ENCODE assay signal across 8 cellular contexts in genomic region chr20:5119143-5119434, GRCh38. TPM values are rescaled to one million over a fixed set of nuclear protein-coding genes. Genes with fewer than 3 reads are reported as not detected.
DNase-seq lines count a peak whose midpoint lies in the region; ATAC-seq, FAIRE-seq and TF ChIP-seq lines count a peak whose summit lies in the region.

No MANE protein-coding gene starts in this region.

- H3K9me3 ChIP-seq in SU-DHL-6 (ENCODE audit: insufficient read depth, low read length): no peaks in the 10 kb centered on the region
- H3K9me3 ChIP-seq in sigmoid colon: no peaks in the 10 kb centered on the region

- H3K79me2 ChIP-seq in SU-DHL-6 (ENCODE audit: insufficient read depth, low read length): peaks cover 39% of the 10 kb centered on the region

- H2AFZ ChIP-seq in SU-DHL-6 (ENCODE audit: low read depth, low read length, severe bottlenecking): no peak overlapping the region

- DNase-seq in fibroblast of the aortic adventitia (ENCODE audit: low read depth) (no peak), sigmoid colon (no peak), NCI-H524 treated with DMSO at 0.1 percent for 48 hours (lab: John Stamatoyannopoulos, UW) (no peak), GM19239 (ENCODE audit: insufficient read length, low spot score) (no peak), NCI-H2227 (lab: John Stamatoyannopoulos, UW; ENCODE audit: unreplicated experiment) (no peak)

- H3K4me1 ChIP-seq in sigmoid colon: peaks cover 0 to 24% (median 21%) of the 10 kb centered on the region in 4 donors

- peak overlapping the region; percentile 71 for H3K4me3 ChIP-seq in GM12875 (ENCODE audit: low read depth, low read length)
- H3K4me3 ChIP-seq in SU-DHL-6 (ENCODE audit: insufficient read depth, low read length, poor library complexity, severe bottlenecking): peak overlapping the region; percentile 95
- H3K4me3 ChIP-seq in fibroblast of the aortic adventitia (ENCODE audit: low read depth, low read length): peak overlapping the region; percentile 99
- peak overlapping the region; percentile 67 to 81 (median 76) for H3K4me3 ChIP-seq in sigmoid colon

- intact Hi-C loops in sigmoid colon (cut with DNase I): no loop called here

- TF ChIP-seq CTCF in GM12875 (IDR thresholded peaks at IDR 0.05; ENCODE audit: borderline replicate concordance, insufficient read depth, low read depth, low read length) (no peak), SU-DHL-6 (IDR thresholded peaks at IDR 0.05; ENCODE audit: insufficient read depth, low read length, poor library complexity, severe bottlenecking) (no peak), fibroblast of the aortic adventitia (IDR thresholded peaks at IDR 0.05; ENCODE audit: insufficient read depth, low read length) (no peak), sigmoid colon (IDR thresholded peaks at IDR 0.05) (no peak)

- H3F3A ChIP-seq in SU-DHL-6 (ENCODE audit: insufficient read depth): peaks cover 64% of the 10 kb centered on the region

- H3K27me3 ChIP-seq in SU-DHL-6 (ENCODE audit: low read length): no peaks in the 10 kb centered on the region
- H3K27me3 ChIP-seq in sigmoid colon: no peaks in the 10 kb centered on the region

- FAIRE-seq in GM19239 (lab: Jason Lieb, UNC): no peak

- peak overlapping the region; percentile 92 for H3K27ac ChIP-seq in SU-DHL-6 (ENCODE audit: low read depth, low read length)
- peak overlapping the region; percentile 92 to 97 (median 93) for H3K27ac ChIP-seq in sigmoid colon

- no peak for ATAC-seq in HG03354 (IDR thresholded peaks at IDR 0.05; ENCODE audit: poor library complexity, severe bottlenecking, unreplicated experiment)

- whole genome bisulfite sequencing in sigmoid colon, 2 donors: 0% methylated on average over 21 of the region's 21 CpGs

- TF ChIP-seq POLR2A in sigmoid colon (IDR thresholded peaks at IDR 0.05): no peak

- peak overlapping the region; percentile 98 for H3K9ac ChIP-seq in SU-DHL-6 (ENCODE audit: low read length)

- H3K9me2 ChIP-seq in SU-DHL-6 (replicated peaks; ENCODE audit: insufficient read depth, low read length): no peaks in the 10 kb centered on the region

- peaks cover 19% of the 10 kb centered on the region for H4K20me1 ChIP-seq in SU-DHL-6 (ENCODE audit: low read depth, low read length)

- H3K4me2 ChIP-seq in SU-DHL-6 (ENCODE audit: low read depth, low read length, poor library complexity, severe bottlenecking): peak overlapping the region; percentile 80

- peaks cover 50% of the 10 kb centered on the region for H3K36me3 ChIP-seq in SU-DHL-6 (ENCODE audit: low read length)
- H3K36me3 ChIP-seq in sigmoid colon: peaks cover 0 to 33% (median 8%) of the 10 kb centered on the region in 4 donors

- TF ChIP-seq EP300 in sigmoid colon (IDR thresholded peaks at IDR 0.05): no peak

RNA-seq across cellular contexts. Expression of gene PCNA, which starts 0.7 kb away (rescaled TPM):
- total RNA-seq in fibroblast of the aortic adventitia (ENCODE audit: low replicate concordance): 46.3 and 307 TPM in 2 replicates
- total RNA-seq in sigmoid colon: 10 to 100 TPM; 24.6 to 54.8 (median 40.0) TPM
- polyA plus RNA-seq in sigmoid colon: 100 to 1,000 TPM in 2 of 3 donors, 10 to 100 TPM in 1; 69.7 to 145 (median 137) TPM

RNA-seq across cellular contexts. Expression of gene TMEM230, which starts 6.2 kb away (rescaled TPM):
- 50.3 and 175 TPM in 2 replicates for total RNA-seq in fibroblast of the aortic adventitia (ENCODE audit: low replicate concordance)
- 100 to 1,000 TPM in 1 of 4 donors, 10 to 100 TPM in 3; 79.3 to 116 (median 94.0) TPM for total RNA-seq in sigmoid colon
- 100 to 1,000 TPM in 2 of 3 donors, 10 to 100 TPM in 1; 68.7 to 145 (median 119) TPM for polyA plus RNA-seq in sigmoid colon

RNA-seq across cellular contexts. Expression of gene CDS2, which starts 7.7 kb away (rescaled TPM):
- total RNA-seq in fibroblast of the aortic adventitia (ENCODE audit: low replicate concordance) (16.7 and 32.0 TPM in 2 replicates), sigmoid colon (10 to 100 TPM; 30.0 to 49.0 (median 36.8) TPM)
- 10 to 100 TPM in 1 of 3 donors, 1 to 10 TPM in 2; 1.8 to 15.7 (median 6.7) TPM for polyA plus RNA-seq in sigmoid colon
